Comparison of ENCODE assay signal across 15 cellular contexts in the genomic region with DNA sequence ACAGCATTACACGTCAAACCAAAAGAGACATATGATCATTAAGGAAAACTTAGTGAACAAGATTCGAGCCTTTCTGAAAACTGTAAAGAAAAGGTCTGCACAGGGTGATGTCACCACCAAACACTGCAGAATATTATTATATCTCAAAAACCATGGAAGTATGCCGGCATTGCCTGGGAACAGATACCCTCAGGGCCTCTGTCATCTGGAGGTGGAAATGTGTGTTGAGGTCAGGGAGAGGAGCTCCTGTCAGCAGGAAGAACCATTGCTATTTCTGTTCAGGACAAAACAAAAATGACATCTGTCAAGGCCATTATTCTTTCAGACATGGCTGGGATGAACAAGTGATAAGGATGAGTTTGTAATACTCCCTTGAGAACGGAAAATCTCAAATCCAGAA.
DNase-seq lines count a peak whose midpoint lies in the region; ATAC-seq and TF ChIP-seq lines count a peak whose summit lies in the region.
"Had no signal": no experiment of that assay in that cellular context is flagged by ENCODE, and none has a peak within 500 bp of the region (broad histone marks: within the 10 kb centered on the region; RNA-seq: fewer than 3 reads in every experiment).

No MANE protein-coding gene starts in this region.

- no peaks in the 10 kb centered on the region for H3K4me1 Mint-ChIP-seq in GM23338
- peaks cover 4% of the 10 kb centered on the region for H3K4me1 Mint-ChIP-seq in activated T-cell treated with anti-CD3 and anti-CD28 coated beads, Interleukin-2, amount 50 U/mL, for 24 hours (ENCODE audit: low read depth)
- H3K4me1 Mint-ChIP-seq: CD14-positive monocyte had no signal

- TF ChIP-seq CTCF in GM23338 (conservative IDR thresholded peaks at IDR 0.05; ENCODE audit: low read depth in 2 of 2) (no peak), adrenal gland (IDR thresholded peaks at IDR 0.05) (no peak)

- H3K36me3 ChIP-seq in GM23338 (ENCODE audit: insufficient read depth): no peaks in the 10 kb centered on the region
- H3K36me3 ChIP-seq in SJCRH30: no peaks in the 10 kb centered on the region
- H3K36me3 ChIP-seq in adrenal gland (replicated peaks in 1 of 2): no peaks in the 10 kb centered on the region

- H3K4me3 Mint-ChIP-seq in GM23338: no peak overlapping the region
- no peak overlapping the region for H3K4me3 Mint-ChIP-seq in activated T-cell treated with anti-CD3 and anti-CD28 coated beads, Interleukin-2, amount 50 U/mL, for 24 hours
- H3K4me3 Mint-ChIP-seq: CD14-positive monocyte; CD8-positive, alpha-beta T cell had no signal

- no peaks in the 10 kb centered on the region for H3K9me3 Mint-ChIP-seq in GM23338
- no peaks in the 10 kb centered on the region for H3K9me3 Mint-ChIP-seq in activated T-cell treated with anti-CD3 and anti-CD28 coated beads, Interleukin-2, amount 50 U/mL, for 24 hours
- H3K9me3 Mint-ChIP-seq: CD8-positive, alpha-beta T cell had no signal

- no peak overlapping the region for H3K4me2 ChIP-seq in GM23338
- H3K4me2 ChIP-seq: A549 had no signal

- H3K36me3 Mint-ChIP-seq in GM23338 (ENCODE audit: low read depth): no peaks in the 10 kb centered on the region
- H3K36me3 Mint-ChIP-seq in activated T-cell treated with anti-CD3 and anti-CD28 coated beads, Interleukin-2, amount 50 U/mL, for 24 hours (ENCODE audit: low read depth): no peaks in the 10 kb centered on the region
- H3K36me3 Mint-ChIP-seq: CD14-positive monocyte; CD8-positive, alpha-beta T cell had no signal

- no peaks in the 10 kb centered on the region for H3K79me2 ChIP-seq in GM23338 (replicated peaks; ENCODE audit: insufficient read depth)

- H3K27ac ChIP-seq in GM23338 (ENCODE audit: low read depth) (no peak overlapping the region), SJCRH30 (no peak overlapping the region), adrenal gland (no peak overlapping the region)
- H3K27ac ChIP-seq: A549, HL-60 had no signal

- H3K27ac Mint-ChIP-seq in GM23338: no peak overlapping the region
- no peak overlapping the region for H3K27ac Mint-ChIP-seq in activated T-cell treated with anti-CD3 and anti-CD28 coated beads, Interleukin-2, amount 50 U/mL, for 24 hours
- H3K27ac Mint-ChIP-seq: CD14-positive monocyte; CD8-positive, alpha-beta T cell had no signal

- ATAC-seq in GM23338 (no peak), left lobe of liver (no peak)
- ATAC-seq: A549; CD8-positive, alpha-beta T cell; HCT116 had no signal

- H3K4me1 ChIP-seq in GM23338 (ENCODE audit: insufficient read depth) (no peaks in the 10 kb centered on the region), SJCRH30 (peaks cover 43% of the 10 kb centered on the region), adrenal gland (replicated peaks in 1 of 2) (no peaks in the 10 kb centered on the region)
- H3K4me1 ChIP-seq: A549 had no signal

- H3K9me2 ChIP-seq in GM23338 (ENCODE audit: insufficient read depth): 0 out of 2 replicates have a peak, but pooled peaks cover 11% of the 10 kb centered on the region

- no peaks in the 10 kb centered on the region for H3F3A ChIP-seq in GM23338 (replicated peaks; ENCODE audit: low read depth)

- H3K4me3 ChIP-seq in GM23338: no peak overlapping the region
- H3K4me3 ChIP-seq in SJCRH30: no peak overlapping the region
- no peak overlapping the region for H3K4me3 ChIP-seq in adrenal gland
- H3K4me3 ChIP-seq: A549 had no signal

- 79 to 85% (median 81%) methylated on average over 4 of the region's 4 CpGs for WGBS in adrenal gland, 4 donors

- peak overlapping the region; percentile 38; the same call in 1 of the 2 replicates for H2AFZ ChIP-seq in GM23338

- H3K27me3 ChIP-seq in GM23338 (ENCODE audit: insufficient read depth) (no peaks in the 10 kb centered on the region), SJCRH30 (no peaks in the 10 kb centered on the region), adrenal gland (no peaks in the 10 kb centered on the region)

- intact Hi-C loops in adrenal gland (cut with DNase I): no loop called here

- H4K20me1 ChIP-seq in GM23338 (replicated peaks; ENCODE audit: insufficient read depth): no peaks in the 10 kb centered on the region

- peak; percentile 60 for DNase-seq in EL
- DNase-seq in GM23338 (ENCODE audit: low spot score): no peak
- DNase-seq in SJCRH30: peak; percentile 27 to 39
- peak; percentile 26 for DNase-seq in myocyte (ENCODE audit: low read depth)
- DNase-seq in activated T-cell treated with anti-CD3 and anti-CD28 coated beads, Interleukin-2, amount 50 U/mL, for 24 hours: no peak
- no peak for DNase-seq in left lobe of liver (ENCODE audit: low spot score)
- no peak for DNase-seq in adrenal gland
- DNase-seq: CD8-positive, alpha-beta T cell; COR-L47; DND-41; IMR-90 had no signal

- H3K27me3 Mint-ChIP-seq in GM23338 (ENCODE audit: insufficient read depth, low read depth, poor library complexity): peaks cover 3% of the 10 kb centered on the region
- no peaks in the 10 kb centered on the region for H3K27me3 Mint-ChIP-seq in activated T-cell treated with anti-CD3 and anti-CD28 coated beads, Interleukin-2, amount 50 U/mL, for 24 hours

- TF ChIP-seq POLR2A in adrenal gland (IDR thresholded peaks at IDR 0.05): no peak

- no peaks in the 10 kb centered on the region for H3K9me3 ChIP-seq in SJCRH30 (replicated peaks)
- H3K9me3 ChIP-seq in adrenal gland (replicated peaks in 1 of 3): no peaks in the 10 kb centered on the region
- H3K9me3 ChIP-seq: A549 had no signal

TF ChIP-seq in GM23338, 12 proteins besides CTCF, POLR2A, EP300 and RAD21:
- TF ChIP-seq JUNB (IDR thresholded peaks at IDR 0.05; ENCODE audit: unreplicated experiment) (no peak), STAT1 (IDR thresholded peaks at IDR 0.05; ENCODE audit: unreplicated experiment) (no peak)

Comparison
In these comparisons a context has a peak if more than half of its experiments do, and no peak if none do; other contexts are left out.
1. DNase-seq: peak in EL (single experiment), SJCRH30 (2 of 2) and myocyte (single experiment); none in GM23338 (single experiment), activated T-cell treated with anti-CD3 and anti-CD28 coated beads, Interleukin-2, amount 50 U/mL, for 24 hours (single experiment), left lobe of liver (single experiment) and adrenal gland (0 of 7).